1 cellular context compared by ENCODE assay signal in genomic region chrX:9055354-9055753, GRCh38.
TF ChIP-seq lines count a peak whose summit lies in the region.

No MANE protein-coding gene starts in this region.

TF ChIP-seq in IMR-90, 13 proteins besides CTCF, POLR2A, EP300 and RAD21:
- no peak for TF ChIP-seq MAZ (IDR thresholded peaks at IDR 0.05; ENCODE audit: borderline replicate concordance, low read depth, low read length)
- no peak for TF ChIP-seq ELK1 (IDR thresholded peaks at IDR 0.05; ENCODE audit: borderline replicate concordance, low read depth, low read length)
- no peak for TF ChIP-seq CHD1 (IDR thresholded peaks at IDR 0.05; ENCODE audit: low read depth, low read length)
- no peak for TF ChIP-seq USF2 (IDR thresholded peaks at IDR 0.05; ENCODE audit: low read depth, low read length)
- no peak for TF ChIP-seq CEBPB (IDR thresholded peaks at IDR 0.05; ENCODE audit: low read depth, low read length)
- no peak for TF ChIP-seq SMC3 (IDR thresholded peaks at IDR 0.05; ENCODE audit: low read depth, low read length)
- TF ChIP-seq RCOR1 (IDR thresholded peaks at IDR 0.05; ENCODE audit: insufficient replicate concordance, low read length), result no peak
- no peak for TF ChIP-seq BHLHE40 (IDR thresholded peaks at IDR 0.05; ENCODE audit: low read depth, low read length)
- no peak for TF ChIP-seq FOS (IDR thresholded peaks at IDR 0.05; ENCODE audit: low read depth, low read length)
- TF ChIP-seq MAFK (IDR thresholded peaks at IDR 0.05; ENCODE audit: low read depth, low read length), result no peak
- TF ChIP-seq RFX5 (IDR thresholded peaks at IDR 0.05; ENCODE audit: low read depth, low read length), result no peak
- no peak for TF ChIP-seq MXI1 (IDR thresholded peaks at IDR 0.05; ENCODE audit: borderline replicate concordance, low read depth, low read length)
- no peak for TF ChIP-seq NFE2L2 (IDR thresholded peaks at IDR 0.05; ENCODE audit: low read depth, low read length)
